In genomic region chr22:24270556-24271405, GRCh38 we compare ENCODE assay signal across 1 cellular context.
TF ChIP-seq lines count a peak whose summit lies in the region.

Gene SPECC1L, plus strand, starts transcription at chr22:24270831. Its CDS starts 31,401 bp downstream, at chr22:24302232.

TF ChIP-seq in K562, 482 proteins besides CTCF, POLR2A, EP300 and RAD21 (continued from another document and continues in another):
- TF ChIP-seq NR2C2 (CRISPR knock-in tag; IDR thresholded peaks at IDR 0.05) (no peak), NR2C2 (tag; IDR thresholded peaks at IDR 0.05) (peak; percentile 9; the same call in 1 of the 2 replicates), TFAP4 (CRISPR knock-in tag; IDR thresholded peaks at IDR 0.05; ENCODE audit: borderline replicate concordance) (peak; percentile 56; the same call in 1 of the 2 replicates), RBM34 (IDR thresholded peaks at IDR 0.05; ENCODE audit: borderline replicate concordance, insufficient read depth, low read length) (0 out of 2 replicates have a peak, but pooled peaks have one; percentile 41), NONO (IDR thresholded peaks at IDR 0.05; ENCODE audit: low read depth in 2 of 2, low read length in 1 of 2) (peak in 1 of 2 experiments; percentile 55; a peak in 1 of 4 replicates), ZNF431 (CRISPR knock-in tag; IDR thresholded peaks at IDR 0.05) (0 out of 2 replicates have a peak, but pooled peaks have one; percentile 41), FOXA3 (CRISPR knock-in tag; conservative IDR thresholded peaks at IDR 0.05 in 1 of 2, IDR thresholded peaks at IDR 0.05 in 1 of 2) (0 out of 4 replicates have a peak, but pooled peaks of 1 of the 2 experiments have one; percentile 22), AFF4 (CRISPR knock-in tag; IDR thresholded peaks at IDR 0.05) (peak; percentile 53; the same call in 1 of the 2 replicates), RB1 (IDR thresholded peaks at IDR 0.05; ENCODE audit: low read depth) (peak; percentile 76; the same call in 1 of the 2 replicates), SMAD4 (CRISPR knock-in tag; conservative IDR thresholded peaks at IDR 0.05) (peak; percentile 61; the same call in 1 of the 2 replicates), CREB1 (IDR thresholded peaks at IDR 0.05) (no peak), CREB1 (CRISPR knock-in tag; IDR thresholded peaks at IDR 0.05) (peak; percentile 43; the same call in 1 of the 2 replicates), RBBP5 (IDR thresholded peaks at IDR 0.05; ENCODE audit: borderline replicate concordance, insufficient read depth, low read length, poor library complexity, severe bottlenecking) (peak; percentile 75), ZFP36 (IDR thresholded peaks at IDR 0.05; ENCODE audit: low read depth, low read length, partially characterized antibody) (peak; percentile 3), ID3 (CRISPR knock-in tag; IDR thresholded peaks at IDR 0.05) (no peak), ID3 (tag; IDR thresholded peaks at IDR 0.05) (0 out of 2 replicates have a peak, but pooled peaks have one; percentile 27), ZFP30 (CRISPR knock-in tag; IDR thresholded peaks at IDR 0.05; ENCODE audit: borderline replicate concordance) (no peak), NRF1 (conservative IDR thresholded peaks at IDR 0.05 in 1 of 2, IDR thresholded peaks at IDR 0.05 in 1 of 2) (peak; percentile 93), TEAD1 (CRISPR knock-in tag; IDR thresholded peaks at IDR 0.05) (0 out of 4 replicates have a peak, but pooled peaks of 1 of the 2 experiments have one; percentile 29), PML (IDR thresholded peaks at IDR 0.05; ENCODE audit: low read length) (peak; percentile 50; the same call in 1 of the 2 replicates), TBP (optimal IDR thresholded peaks at IDR 0.05; ENCODE audit: low read depth, low read length) (peak; percentile 79), RBM22 (IDR thresholded peaks at IDR 0.05; ENCODE audit: low read depth, low read length, poor library complexity, severe bottlenecking) (peak; percentile 43), PHF8 (IDR thresholded peaks at IDR 0.05; ENCODE audit: borderline replicate concordance, low read length) (peak; percentile 94; the same call in 1 of the 2 replicates), ZEB2 (IDR thresholded peaks at IDR 0.05) (no peak), FIP1L1 (IDR thresholded peaks at IDR 0.05; ENCODE audit: low read depth, low read length, poor library complexity, severe bottlenecking) (peak; percentile 65), CHD2 (IDR thresholded peaks at IDR 0.05; ENCODE audit: low read depth, low read length) (no peak), HNRNPLL (IDR thresholded peaks at IDR 0.05; ENCODE audit: low read depth, low read length, poor library complexity, severe bottlenecking) (peak; percentile 21), RBFOX2 (IDR thresholded peaks at IDR 0.05; ENCODE audit: low read depth, low read length) (peak; percentile 93), MEIS2 (IDR thresholded peaks at IDR 0.05; ENCODE audit: partially characterized antibody) (peak; percentile 56), PCBP1 (IDR thresholded peaks at IDR 0.05; ENCODE audit: low read depth, low read length, poor library complexity, severe bottlenecking) (peak; percentile 67), CCNT2 (IDR thresholded peaks at IDR 0.05; ENCODE audit: borderline replicate concordance, extremely low read depth, insufficient read length, low read depth, low read length) (peak; percentile 83), ATF4 (CRISPR knock-in tag; IDR thresholded peaks at IDR 0.05) (peak; percentile 18; the same call in 1 of the 2 replicates), EP400 (IDR thresholded peaks at IDR 0.05) (no peak), HMGN3 (IDR thresholded peaks at IDR 0.05; ENCODE audit: borderline replicate concordance, extremely low read depth, insufficient read length, low read depth, low read length) (peak; percentile 77), CXXC5 (CRISPR knock-in tag; IDR thresholded peaks at IDR 0.05) (peak; percentile 80), CHD1 (IDR thresholded peaks at IDR 0.05; ENCODE audit: low read length) (peak; percentile 57), MYC (IDR thresholded peaks at IDR 0.05; ENCODE audit: low read depth, low read length) (peak; percentile 50; the same call in 1 of the 2 replicates), MYC (CRISPR knock-in tag; IDR thresholded peaks at IDR 0.05; ENCODE audit: borderline replicate concordance, low read depth) (no peak), ETS2 (tag; IDR thresholded peaks at IDR 0.05; ENCODE audit: borderline replicate concordance, poor library complexity, severe bottlenecking) (no peak), TCF3 (CRISPR knock-in tag; IDR thresholded peaks at IDR 0.05) (no peak), ZNF57 (CRISPR knock-in tag; IDR thresholded peaks at IDR 0.05) (no peak), ZBTB34 (CRISPR knock-in tag; IDR thresholded peaks at IDR 0.05) (no peak), SAP30 (IDR thresholded peaks at IDR 0.05; ENCODE audit: borderline replicate concordance, insufficient read depth, low read depth, low read length, poor library complexity, severe bottlenecking) (peak; percentile 61), ELF1 (tag; IDR thresholded peaks at IDR 0.05) (no peak)
- TF ChIP-seq, protein P1, sequence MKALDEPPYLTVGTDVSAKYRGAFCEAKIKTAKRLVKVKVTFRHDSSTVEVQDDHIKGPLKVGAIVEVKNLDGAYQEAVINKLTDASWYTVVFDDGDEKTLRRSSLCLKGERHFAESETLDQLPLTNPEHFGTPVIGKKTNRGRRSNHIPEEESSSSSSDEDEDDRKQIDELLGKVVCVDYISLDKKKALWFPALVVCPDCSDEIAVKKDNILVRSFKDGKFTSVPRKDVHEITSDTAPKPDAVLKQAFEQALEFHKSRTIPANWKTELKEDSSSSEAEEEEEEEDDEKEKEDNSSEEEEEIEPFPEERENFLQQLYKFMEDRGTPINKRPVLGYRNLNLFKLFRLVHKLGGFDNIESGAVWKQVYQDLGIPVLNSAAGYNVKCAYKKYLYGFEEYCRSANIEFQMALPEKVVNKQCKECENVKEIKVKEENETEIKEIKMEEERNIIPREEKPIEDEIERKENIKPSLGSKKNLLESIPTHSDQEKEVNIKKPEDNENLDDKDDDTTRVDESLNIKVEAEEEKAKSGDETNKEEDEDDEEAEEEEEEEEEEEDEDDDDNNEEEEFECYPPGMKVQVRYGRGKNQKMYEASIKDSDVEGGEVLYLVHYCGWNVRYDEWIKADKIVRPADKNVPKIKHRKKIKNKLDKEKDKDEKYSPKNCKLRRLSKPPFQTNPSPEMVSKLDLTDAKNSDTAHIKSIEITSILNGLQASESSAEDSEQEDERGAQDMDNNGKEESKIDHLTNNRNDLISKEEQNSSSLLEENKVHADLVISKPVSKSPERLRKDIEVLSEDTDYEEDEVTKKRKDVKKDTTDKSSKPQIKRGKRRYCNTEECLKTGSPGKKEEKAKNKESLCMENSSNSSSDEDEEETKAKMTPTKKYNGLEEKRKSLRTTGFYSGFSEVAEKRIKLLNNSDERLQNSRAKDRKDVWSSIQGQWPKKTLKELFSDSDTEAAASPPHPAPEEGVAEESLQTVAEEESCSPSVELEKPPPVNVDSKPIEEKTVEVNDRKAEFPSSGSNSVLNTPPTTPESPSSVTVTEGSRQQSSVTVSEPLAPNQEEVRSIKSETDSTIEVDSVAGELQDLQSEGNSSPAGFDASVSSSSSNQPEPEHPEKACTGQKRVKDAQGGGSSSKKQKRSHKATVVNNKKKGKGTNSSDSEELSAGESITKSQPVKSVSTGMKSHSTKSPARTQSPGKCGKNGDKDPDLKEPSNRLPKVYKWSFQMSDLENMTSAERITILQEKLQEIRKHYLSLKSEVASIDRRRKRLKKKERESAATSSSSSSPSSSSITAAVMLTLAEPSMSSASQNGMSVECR (CRISPR knock-in tag; IDR thresholded peaks at IDR 0.05): peak; percentile 74
- TF ChIP-seq, protein P2, sequence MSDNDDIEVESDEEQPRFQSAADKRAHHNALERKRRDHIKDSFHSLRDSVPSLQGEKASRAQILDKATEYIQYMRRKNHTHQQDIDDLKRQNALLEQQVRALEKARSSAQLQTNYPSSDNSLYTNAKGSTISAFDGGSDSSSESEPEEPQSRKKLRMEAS (CRISPR knock-in tag; IDR thresholded peaks at IDR 0.05): peak; percentile 53; the same call in 1 of the 2 replicates
- TF ChIP-seq, protein P3, sequence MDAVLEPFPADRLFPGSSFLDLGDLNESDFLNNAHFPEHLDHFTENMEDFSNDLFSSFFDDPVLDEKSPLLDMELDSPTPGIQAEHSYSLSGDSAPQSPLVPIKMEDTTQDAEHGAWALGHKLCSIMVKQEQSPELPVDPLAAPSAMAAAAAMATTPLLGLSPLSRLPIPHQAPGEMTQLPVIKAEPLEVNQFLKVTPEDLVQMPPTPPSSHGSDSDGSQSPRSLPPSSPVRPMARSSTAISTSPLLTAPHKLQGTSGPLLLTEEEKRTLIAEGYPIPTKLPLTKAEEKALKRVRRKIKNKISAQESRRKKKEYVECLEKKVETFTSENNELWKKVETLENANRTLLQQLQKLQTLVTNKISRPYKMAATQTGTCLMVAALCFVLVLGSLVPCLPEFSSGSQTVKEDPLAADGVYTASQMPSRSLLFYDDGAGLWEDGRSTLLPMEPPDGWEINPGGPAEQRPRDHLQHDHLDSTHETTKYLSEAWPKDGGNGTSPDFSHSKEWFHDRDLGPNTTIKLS (IDR thresholded peaks at IDR 0.05; ENCODE audit: borderline replicate concordance, low read depth): peak; percentile 19; the same call in 1 of the 2 replicates
- TF ChIP-seq, protein P4, sequence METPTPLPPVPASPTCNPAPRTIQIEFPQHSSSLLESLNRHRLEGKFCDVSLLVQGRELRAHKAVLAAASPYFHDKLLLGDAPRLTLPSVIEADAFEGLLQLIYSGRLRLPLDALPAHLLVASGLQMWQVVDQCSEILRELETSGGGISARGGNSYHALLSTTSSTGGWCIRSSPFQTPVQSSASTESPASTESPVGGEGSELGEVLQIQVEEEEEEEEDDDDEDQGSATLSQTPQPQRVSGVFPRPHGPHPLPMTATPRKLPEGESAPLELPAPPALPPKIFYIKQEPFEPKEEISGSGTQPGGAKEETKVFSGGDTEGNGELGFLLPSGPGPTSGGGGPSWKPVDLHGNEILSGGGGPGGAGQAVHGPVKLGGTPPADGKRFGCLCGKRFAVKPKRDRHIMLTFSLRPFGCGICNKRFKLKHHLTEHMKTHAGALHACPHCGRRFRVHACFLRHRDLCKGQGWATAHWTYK (CRISPR knock-in tag; IDR thresholded peaks at IDR 0.05): 0 out of 2 replicates have a peak, but pooled peaks have one; percentile 19
- TF ChIP-seq, protein P5, sequence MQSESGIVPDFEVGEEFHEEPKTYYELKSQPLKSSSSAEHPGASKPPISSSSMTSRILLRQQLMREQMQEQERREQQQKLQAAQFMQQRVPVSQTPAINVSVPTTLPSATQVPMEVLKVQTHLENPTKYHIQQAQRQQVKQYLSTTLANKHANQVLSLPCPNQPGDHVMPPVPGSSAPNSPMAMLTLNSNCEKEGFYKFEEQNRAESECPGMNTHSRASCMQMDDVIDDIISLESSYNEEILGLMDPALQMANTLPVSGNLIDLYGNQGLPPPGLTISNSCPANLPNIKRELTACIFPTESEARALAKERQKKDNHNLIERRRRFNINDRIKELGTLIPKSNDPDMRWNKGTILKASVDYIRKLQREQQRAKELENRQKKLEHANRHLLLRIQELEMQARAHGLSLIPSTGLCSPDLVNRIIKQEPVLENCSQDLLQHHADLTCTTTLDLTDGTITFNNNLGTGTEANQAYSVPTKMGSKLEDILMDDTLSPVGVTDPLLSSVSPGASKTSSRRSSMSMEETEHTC (IDR thresholded peaks at IDR 0.05): no peak
